In the genomic region with DNA sequence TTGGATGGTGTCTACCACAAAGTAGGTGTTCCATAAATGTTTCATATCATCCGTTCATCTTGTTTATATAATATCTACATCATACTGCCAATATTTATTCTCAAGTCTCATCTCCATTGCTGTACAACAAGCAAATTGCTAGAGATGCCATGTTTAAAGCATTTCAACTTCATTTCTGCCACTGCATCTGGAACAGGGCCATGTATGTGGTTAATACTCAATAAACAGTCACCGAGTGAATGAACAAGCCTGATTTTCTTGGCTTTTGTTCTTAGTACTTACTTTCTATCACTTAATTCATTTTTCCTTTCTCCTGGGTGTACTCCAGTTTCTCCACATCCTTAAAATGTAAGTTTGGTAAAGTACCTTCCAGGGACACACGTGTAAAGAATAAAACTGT, we compare ENCODE assay signal across 26 cellular contexts.
"Had no signal": no experiment of that assay in that cellular context is flagged by ENCODE, and none has a peak within 500 bp of the region (broad histone marks: within the 10 kb centered on the region; RNA-seq: fewer than 3 reads in every experiment).

No MANE protein-coding gene starts in this region.

- H3K4me3 Mint-ChIP-seq: activated CD4-positive, alpha-beta memory T cell treated with anti-CD3 and anti-CD28 coated beads, Interleukin-2, amount 10 ng/mL, durations not matched to agents 7 days and 5 days; activated CD4-positive, alpha-beta T cell treated with anti-CD3 and anti-CD28 coated beads, Interleukin-2, amount 10 ng/mL, durations not matched to agents 24 days and 14 days; activated naive CD4-positive, alpha-beta T cell treated with anti-CD3 and anti-CD28 coated beads for 36 hours; activated naive CD8-positive, alpha-beta T cell treated with anti-CD3 and anti-CD28 coated beads, Interleukin-2, amount 10 ng/mL, durations not matched to agents 7 days and 5 days; activated T-cell treated with anti-CD3 and anti-CD28 coated beads, Interleukin-2, amount 50 U/mL, for 72 hours; brain; dendritic cell treated with granulocyte-macrophage colony-stimulating factor and Interleukin-4, amounts not matched to agents 40 ng/mL and 50 ng/mL, for 4 days; memory B cell; nephron progenitor cell; stimulated activated effector memory CD8-positive, alpha-beta T cell treated with anti-CD3 and anti-CD28 coated beads, Interleukin-12 subunit alpha, Interleukin-12 subunit beta, amount 100 ng/mL, for 72 hours; stimulated activated naive CD8-positive, alpha-beta T cell treated with anti-CD3 and anti-CD28 coated beads, Interleukin-15, amount 100 ng/mL, for 72 hours; T-helper 17 cell had no signal

- DNase-seq: activated CD4-positive, alpha-beta memory T cell treated with anti-CD3 and anti-CD28 coated beads, Interleukin-2, amount 10 ng/mL, durations not matched to agents 7 days and 5 days; activated CD4-positive, alpha-beta T cell treated with anti-CD3 and anti-CD28 coated beads, Interleukin-2, amount 10 ng/mL, durations not matched to agents 24 days and 14 days; activated effector memory CD4-positive, alpha-beta T cell treated with Interleukin-2 at 50 U/mL for 16 hours; activated naive CD4-positive, alpha-beta T cell treated with anti-CD3 and anti-CD28 coated beads for 36 hours; activated naive CD8-positive, alpha-beta T cell treated with anti-CD3 and anti-CD28 coated beads, Interleukin-2, amount 10 ng/mL, durations not matched to agents 7 days and 5 days; activated T-cell treated with anti-CD3 and anti-CD28 coated beads, Interleukin-2, amount 50 U/mL, for 72 hours; amniotic stem cell; effector CD8-positive, alpha-beta T cell; erythroblast; heart left ventricle; islet precursor cell; left colon; nephron progenitor cell; pancreas; right lobe of liver; small intestine; stimulated activated CD4-positive, alpha-beta T cell treated with anti-CD3 and anti-CD28 coated beads, Interleukin-2, amount 100 ng/mL, for 24 hours; stimulated activated naive CD8-positive, alpha-beta T cell treated with anti-CD3 and anti-CD28 coated beads, Interleukin-15, amount 100 ng/mL, for 72 hours; T-helper 17 cell had no signal

- FAIRE-seq: pancreas, small intestine had no signal

- H3K36me3 ChIP-seq: gastroesophageal sphincter, heart left ventricle, pancreas, right lobe of liver, suprapubic skin, tibial nerve had no signal

- H3K27ac Mint-ChIP-seq: activated CD4-positive, alpha-beta memory T cell treated with anti-CD3 and anti-CD28 coated beads, Interleukin-2, amount 10 ng/mL, durations not matched to agents 7 days and 5 days; activated CD4-positive, alpha-beta T cell treated with anti-CD3 and anti-CD28 coated beads, Interleukin-2, amount 10 ng/mL, durations not matched to agents 24 days and 14 days; activated naive CD4-positive, alpha-beta T cell treated with anti-CD3 and anti-CD28 coated beads for 36 hours; activated naive CD8-positive, alpha-beta T cell treated with anti-CD3 and anti-CD28 coated beads, Interleukin-2, amount 10 ng/mL, durations not matched to agents 7 days and 5 days; activated T-cell treated with anti-CD3 and anti-CD28 coated beads, Interleukin-2, amount 50 U/mL, for 72 hours; brain; dendritic cell treated with granulocyte-macrophage colony-stimulating factor and Interleukin-4, amounts not matched to agents 40 ng/mL and 50 ng/mL, for 4 days; memory B cell; nephron progenitor cell; stimulated activated effector memory CD8-positive, alpha-beta T cell treated with anti-CD3 and anti-CD28 coated beads, Interleukin-12 subunit alpha, Interleukin-12 subunit beta, amount 100 ng/mL, for 72 hours; stimulated activated naive CD8-positive, alpha-beta T cell treated with anti-CD3 and anti-CD28 coated beads, Interleukin-15, amount 100 ng/mL, for 72 hours; T-helper 17 cell had no signal

- H3K27me3 ChIP-seq: gastroesophageal sphincter, heart left ventricle, right lobe of liver, suprapubic skin, tibial nerve had no signal

- H3K4me3 ChIP-seq: gastroesophageal sphincter, heart left ventricle, pancreas, right lobe of liver, suprapubic skin, tibial nerve had no signal

- H3K9me3 ChIP-seq: gastroesophageal sphincter, heart left ventricle, pancreas, right lobe of liver, suprapubic skin, tibial nerve had no signal

- H3K9me3 Mint-ChIP-seq: activated CD4-positive, alpha-beta memory T cell treated with anti-CD3 and anti-CD28 coated beads, Interleukin-2, amount 10 ng/mL, durations not matched to agents 7 days and 5 days; activated CD4-positive, alpha-beta T cell treated with anti-CD3 and anti-CD28 coated beads, Interleukin-2, amount 10 ng/mL, durations not matched to agents 24 days and 14 days; activated naive CD8-positive, alpha-beta T cell treated with anti-CD3 and anti-CD28 coated beads, Interleukin-2, amount 10 ng/mL, durations not matched to agents 7 days and 5 days; dendritic cell treated with granulocyte-macrophage colony-stimulating factor and Interleukin-4, amounts not matched to agents 40 ng/mL and 50 ng/mL, for 4 days; stimulated activated effector memory CD8-positive, alpha-beta T cell treated with anti-CD3 and anti-CD28 coated beads, Interleukin-12 subunit alpha, Interleukin-12 subunit beta, amount 100 ng/mL, for 72 hours; stimulated activated naive CD8-positive, alpha-beta T cell treated with anti-CD3 and anti-CD28 coated beads, Interleukin-15, amount 100 ng/mL, for 72 hours had no signal

- H3K4me1 Mint-ChIP-seq: activated CD4-positive, alpha-beta memory T cell treated with anti-CD3 and anti-CD28 coated beads, Interleukin-2, amount 10 ng/mL, durations not matched to agents 7 days and 5 days; activated CD4-positive, alpha-beta T cell treated with anti-CD3 and anti-CD28 coated beads, Interleukin-2, amount 10 ng/mL, durations not matched to agents 24 days and 14 days; activated naive CD8-positive, alpha-beta T cell treated with anti-CD3 and anti-CD28 coated beads, Interleukin-2, amount 10 ng/mL, durations not matched to agents 7 days and 5 days; memory B cell; nephron progenitor cell; stimulated activated effector memory CD8-positive, alpha-beta T cell treated with anti-CD3 and anti-CD28 coated beads, Interleukin-12 subunit alpha, Interleukin-12 subunit beta, amount 100 ng/mL, for 72 hours; stimulated activated naive CD8-positive, alpha-beta T cell treated with anti-CD3 and anti-CD28 coated beads, Interleukin-15, amount 100 ng/mL, for 72 hours; T-helper 17 cell had no signal

- H3K4me1 ChIP-seq: gastroesophageal sphincter, heart left ventricle, pancreas, right lobe of liver, suprapubic skin, tibial nerve had no signal

- ATAC-seq: activated T-cell treated with anti-CD3 and anti-CD28 coated beads, Interleukin-2, amount 50 U/mL, for 72 hours; gastroesophageal sphincter; heart left ventricle; left colon; pancreas; right lobe of liver; stimulated activated effector memory CD8-positive, alpha-beta T cell treated with anti-CD3 and anti-CD28 coated beads, Interleukin-12 subunit alpha, Interleukin-12 subunit beta, amount 100 ng/mL, for 72 hours; stimulated activated naive CD8-positive, alpha-beta T cell treated with anti-CD3 and anti-CD28 coated beads, Interleukin-15, amount 100 ng/mL, for 72 hours; T-helper 17 cell had no signal

- H3K27ac ChIP-seq: gastroesophageal sphincter, heart left ventricle, pancreas, right lobe of liver, suprapubic skin, tibial nerve had no signal

- H3K36me3 Mint-ChIP-seq: activated naive CD8-positive, alpha-beta T cell treated with anti-CD3 and anti-CD28 coated beads, Interleukin-2, amount 10 ng/mL, durations not matched to agents 7 days and 5 days; brain; memory B cell; stimulated activated effector memory CD8-positive, alpha-beta T cell treated with anti-CD3 and anti-CD28 coated beads, Interleukin-12 subunit alpha, Interleukin-12 subunit beta, amount 100 ng/mL, for 72 hours had no signal

- H3K27me3 Mint-ChIP-seq: activated CD4-positive, alpha-beta memory T cell treated with anti-CD3 and anti-CD28 coated beads, Interleukin-2, amount 10 ng/mL, durations not matched to agents 7 days and 5 days; activated CD4-positive, alpha-beta T cell treated with anti-CD3 and anti-CD28 coated beads, Interleukin-2, amount 10 ng/mL, durations not matched to agents 24 days and 14 days; activated naive CD8-positive, alpha-beta T cell treated with anti-CD3 and anti-CD28 coated beads, Interleukin-2, amount 10 ng/mL, durations not matched to agents 7 days and 5 days; dendritic cell treated with granulocyte-macrophage colony-stimulating factor and Interleukin-4, amounts not matched to agents 40 ng/mL and 50 ng/mL, for 4 days; memory B cell had no signal
